14 cellular contexts compared by ENCODE assay signal in genomic region chr3:186803447-186803846, GRCh38. TPM values are rescaled to one million over a fixed set of nuclear protein-coding genes. Genes with fewer than 3 reads are reported as not detected.
"Had no signal": no experiment of that assay in that cellular context is flagged by ENCODE, and none has a peak within 500 bp of the region (broad histone marks: within the 10 kb centered on the region; RNA-seq: fewer than 3 reads in every experiment).

No MANE protein-coding gene starts in this region.

RNA-seq across cellular contexts. Expression of gene ADIPOQ, which starts 39.1 kb away (rescaled TPM):
- total RNA-seq: activated B cell treated with CpG ODN at 0.5 μM for 24 hours; activated CD4-positive, alpha-beta memory T cell treated with anti-CD3 and anti-CD28 coated beads for 36 hours; activated CD4-positive, alpha-beta memory T cell treated with anti-CD3 and anti-CD28 coated beads, Interleukin-2, amount 10 ng/mL, durations not matched to agents 7 days and 5 days; activated CD4-positive, alpha-beta T cell treated with anti-CD3 and anti-CD28 coated beads for 36 hours; activated CD4-positive, alpha-beta T cell treated with anti-CD3 and anti-CD28 coated beads, Interleukin-2, amount 10 ng/mL, durations not matched to agents 24 days and 14 days; activated CD4-positive, alpha-beta T cell treated with anti-CD3 and anti-CD28 coated beads, Interleukin-2, amount 10 ng/mL, durations not matched to agents 7 days and 5 days; activated CD8-positive, alpha-beta memory T cell treated with anti-CD3 and anti-CD28 coated beads for 36 hours; activated CD8-positive, alpha-beta memory T cell treated with anti-CD3 and anti-CD28 coated beads, Interleukin-2, amount 10 ng/mL, durations not matched to agents 7 days and 5 days; activated CD8-positive, alpha-beta T cell treated with anti-CD3 and anti-CD28 coated beads for 36 hours; T-cell; T-helper 1 cell treated with Interleukin-12 subunit alpha and Interleukin-12 subunit beta and Interleukin-4 antibody, amounts not matched to agents 30 ng/mL and 1 ng/mL, for 36 hours; T-helper 17 cell; T-helper 2 cell treated with Interferon-gamma antibody and Interleukin-4, amounts not matched to agents 100 ng/mL and 5 ng/mL, for 36 hours; WTC11 had no signal
